ENCODE assay signal across 1 cellular context in the genomic region with DNA sequence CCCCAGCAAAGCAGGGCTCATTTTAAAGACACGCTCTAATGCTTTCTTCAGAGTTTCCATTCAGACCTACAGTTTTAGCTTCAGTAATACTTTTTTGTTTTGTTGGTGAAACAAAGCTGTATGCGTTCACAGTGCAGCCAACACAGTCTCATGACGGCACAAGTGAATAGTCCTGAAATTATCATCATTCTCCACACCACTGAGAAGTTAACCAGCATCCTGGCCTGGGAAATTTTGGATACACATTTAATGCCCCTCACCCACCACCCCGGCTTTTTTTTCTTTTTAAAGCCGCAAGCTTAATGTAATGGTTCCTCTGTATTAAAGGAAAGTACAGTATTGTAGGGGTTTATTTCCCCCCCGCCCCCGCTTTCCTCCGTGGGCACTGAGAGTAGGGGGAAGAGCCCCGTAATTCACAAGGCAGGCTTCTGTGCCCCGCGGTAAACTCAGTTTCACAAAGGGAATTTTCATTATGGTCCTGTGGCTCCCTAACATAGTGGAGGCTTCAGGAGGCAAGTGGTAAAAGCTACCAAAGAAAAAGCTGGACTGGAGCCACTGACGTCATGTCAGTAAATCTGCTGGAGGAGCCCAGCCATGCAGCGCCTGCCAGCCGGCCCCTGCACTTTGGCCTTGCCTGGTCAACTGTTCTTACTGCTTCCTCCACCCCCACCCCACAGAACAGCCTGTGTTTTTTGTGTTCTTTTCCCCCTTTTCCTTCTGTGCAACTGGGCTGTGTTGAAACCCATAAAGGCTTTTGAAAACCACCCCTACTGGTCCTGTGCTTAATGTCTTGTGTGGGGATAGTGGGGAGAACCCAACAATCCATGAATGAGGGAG.
TF ChIP-seq lines count a peak whose summit lies in the region.

No MANE protein-coding gene starts in this region.

TF ChIP-seq in HepG2, 621 proteins besides CTCF, POLR2A, EP300 and RAD21 (continued from another document and continues in another):
- TF ChIP-seq, protein P1, sequence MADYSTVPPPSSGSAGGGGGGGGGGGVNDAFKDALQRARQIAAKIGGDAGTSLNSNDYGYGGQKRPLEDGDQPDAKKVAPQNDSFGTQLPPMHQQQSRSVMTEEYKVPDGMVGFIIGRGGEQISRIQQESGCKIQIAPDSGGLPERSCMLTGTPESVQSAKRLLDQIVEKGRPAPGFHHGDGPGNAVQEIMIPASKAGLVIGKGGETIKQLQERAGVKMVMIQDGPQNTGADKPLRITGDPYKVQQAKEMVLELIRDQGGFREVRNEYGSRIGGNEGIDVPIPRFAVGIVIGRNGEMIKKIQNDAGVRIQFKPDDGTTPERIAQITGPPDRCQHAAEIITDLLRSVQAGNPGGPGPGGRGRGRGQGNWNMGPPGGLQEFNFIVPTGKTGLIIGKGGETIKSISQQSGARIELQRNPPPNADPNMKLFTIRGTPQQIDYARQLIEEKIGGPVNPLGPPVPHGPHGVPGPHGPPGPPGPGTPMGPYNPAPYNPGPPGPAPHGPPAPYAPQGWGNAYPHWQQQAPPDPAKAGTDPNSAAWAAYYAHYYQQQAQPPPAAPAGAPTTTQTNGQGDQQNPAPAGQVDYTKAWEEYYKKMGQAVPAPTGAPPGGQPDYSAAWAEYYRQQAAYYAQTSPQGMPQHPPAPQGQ (CRISPR knock-in tag; IDR thresholded peaks at IDR 0.05; ENCODE audit: borderline replicate concordance): no peak
- TF ChIP-seq ZNF768 (CRISPR knock-in tag; IDR thresholded peaks at IDR 0.05) (no peak), MAFF (IDR thresholded peaks at IDR 0.05; ENCODE audit: low read depth, low read length) (no peak; the same call in 1 of the 2 replicates), ASH2L (IDR thresholded peaks at IDR 0.05; ENCODE audit: insufficient read length, low read depth, low read length) (peak; percentile 84), ZNF550 (CRISPR knock-in tag; IDR thresholded peaks at IDR 0.05; ENCODE audit: borderline replicate concordance) (no peak), ZNF674 (CRISPR knock-in tag; IDR thresholded peaks at IDR 0.05; ENCODE audit: low read depth) (no peak), CC2D1A (CRISPR knock-in tag; IDR thresholded peaks at IDR 0.05) (no peak), ZNF292 (CRISPR knock-in tag; IDR thresholded peaks at IDR 0.05; ENCODE audit: borderline replicate concordance, low read depth) (peak; percentile 85), KMT2B (CRISPR knock-in tag; IDR thresholded peaks at IDR 0.05) (peak; percentile 76; the same call in 1 of the 2 replicates), DRAP1 (CRISPR knock-in tag; IDR thresholded peaks at IDR 0.05) (0 out of 2 replicates have a peak, but pooled peaks have one; percentile 18), SIN3A (IDR thresholded peaks at IDR 0.05; ENCODE audit: borderline replicate concordance, low read depth, low read length) (0 out of 2 replicates have a peak, but pooled peaks have one; percentile 50), ZBTB7B (CRISPR knock-in tag; IDR thresholded peaks at IDR 0.05) (0 out of 2 replicates have a peak, but pooled peaks have one; percentile 64), ZNF646 (CRISPR knock-in tag; IDR thresholded peaks at IDR 0.05) (no peak), ZSCAN22 (CRISPR knock-in tag; IDR thresholded peaks at IDR 0.05) (no peak), TEF (CRISPR knock-in tag; IDR thresholded peaks at IDR 0.05) (no peak), RBFOX2 (IDR thresholded peaks at IDR 0.05; ENCODE audit: low read depth, low read length) (peak; percentile 23; the same call in 1 of the 2 replicates), SIN3B (IDR thresholded peaks at IDR 0.05; ENCODE audit: low read length) (no peak), ZBTB40 (IDR thresholded peaks at IDR 0.05) (no peak), ZBTB40 (CRISPR knock-in tag; IDR thresholded peaks at IDR 0.05) (no peak; the same call in 1 of the 2 replicates), ZNF773 (CRISPR knock-in tag; IDR thresholded peaks at IDR 0.05; ENCODE audit: borderline replicate concordance) (no peak), PPARG (CRISPR knock-in tag; conservative IDR thresholded peaks at IDR 0.05) (no peak), ZC3H13 (CRISPR knock-in tag; IDR thresholded peaks at IDR 0.05) (no peak), TFAP4 (IDR thresholded peaks at IDR 0.05; ENCODE audit: borderline replicate concordance, low read depth) (peak; percentile 87), ZNF598 (CRISPR knock-in tag; IDR thresholded peaks at IDR 0.05; ENCODE audit: borderline replicate concordance) (no peak), ZNF501 (CRISPR knock-in tag; IDR thresholded peaks at IDR 0.05) (peak; percentile 48), CHD4 (IDR thresholded peaks at IDR 0.05; ENCODE audit: borderline replicate concordance, low read length) (no peak), IRX3 (CRISPR knock-in tag; IDR thresholded peaks at IDR 0.05; ENCODE audit: borderline replicate concordance, low read depth) (no peak), PAX8 (CRISPR knock-in tag; IDR thresholded peaks at IDR 0.05; ENCODE audit: borderline replicate concordance) (no peak), ZNF10 (CRISPR knock-in tag; IDR thresholded peaks at IDR 0.05; ENCODE audit: borderline replicate concordance, low read depth) (no peak)
- TF ChIP-seq, protein P2, sequence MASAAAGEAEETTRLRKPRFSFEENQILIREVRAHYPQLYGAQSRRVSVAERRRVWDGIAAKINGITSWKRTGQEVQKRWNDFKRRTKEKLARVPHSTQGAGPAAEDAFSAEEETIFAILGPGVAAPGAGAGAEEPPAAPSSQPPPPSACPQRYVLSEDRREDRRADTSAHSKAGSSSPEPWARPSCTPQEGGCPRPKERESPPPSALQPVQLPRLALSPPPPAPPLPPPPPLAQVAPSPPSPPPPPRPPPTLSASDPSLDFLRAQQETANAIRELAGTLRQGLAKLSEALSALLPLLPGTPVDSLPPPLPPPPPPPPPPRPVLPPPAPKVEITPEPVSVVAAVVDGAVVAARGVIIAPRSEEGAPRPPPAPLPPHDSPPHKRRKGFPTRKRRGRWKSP (CRISPR knock-in tag; IDR thresholded peaks at IDR 0.05): no peak
- TF ChIP-seq, protein P3, sequence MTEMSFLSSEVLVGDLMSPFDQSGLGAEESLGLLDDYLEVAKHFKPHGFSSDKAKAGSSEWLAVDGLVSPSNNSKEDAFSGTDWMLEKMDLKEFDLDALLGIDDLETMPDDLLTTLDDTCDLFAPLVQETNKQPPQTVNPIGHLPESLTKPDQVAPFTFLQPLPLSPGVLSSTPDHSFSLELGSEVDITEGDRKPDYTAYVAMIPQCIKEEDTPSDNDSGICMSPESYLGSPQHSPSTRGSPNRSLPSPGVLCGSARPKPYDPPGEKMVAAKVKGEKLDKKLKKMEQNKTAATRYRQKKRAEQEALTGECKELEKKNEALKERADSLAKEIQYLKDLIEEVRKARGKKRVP (CRISPR knock-in tag; IDR thresholded peaks at IDR 0.05): no peak
